ENCODE assay signal across 1 cellular context in the genomic region with DNA sequence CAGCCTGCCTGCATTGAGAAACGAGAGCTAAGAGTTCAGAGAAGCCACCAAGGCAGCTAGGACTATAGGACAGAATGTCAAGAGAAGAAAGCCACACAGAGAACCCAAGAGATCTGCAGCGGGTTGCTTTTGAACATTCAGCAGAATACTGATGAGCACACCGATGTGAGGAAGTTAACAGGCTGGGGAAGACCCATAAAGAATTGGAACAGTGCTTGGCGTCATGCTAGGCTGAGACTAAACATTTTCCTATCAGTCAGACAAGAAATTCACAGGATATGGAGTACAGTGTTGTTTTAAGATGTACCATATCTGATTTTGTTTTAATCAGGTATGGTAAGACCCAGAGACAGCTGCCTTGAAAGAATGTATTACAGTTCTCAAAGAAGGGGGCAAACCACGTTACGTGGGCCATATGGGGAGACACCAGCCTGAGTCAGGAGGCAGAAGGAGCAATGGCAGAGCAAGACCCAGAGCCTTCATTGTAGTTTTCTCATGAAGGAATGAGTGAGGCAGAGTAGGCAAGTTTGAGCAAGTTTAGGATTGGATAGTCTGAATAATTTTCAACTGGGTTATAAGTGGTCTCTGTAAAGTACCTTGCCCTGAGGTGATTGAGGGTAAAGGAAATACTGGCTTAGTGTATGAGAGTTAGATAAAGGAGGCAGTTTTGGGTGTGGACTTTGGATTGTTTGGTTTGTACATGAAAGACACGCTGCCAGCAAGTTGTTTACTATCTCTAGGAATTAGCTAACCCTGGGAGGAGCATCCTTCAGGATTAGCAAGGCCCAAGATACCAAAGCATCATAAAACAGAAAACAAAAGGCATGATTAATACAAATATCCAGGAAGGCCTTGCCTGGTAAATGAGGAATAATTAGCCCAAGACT.
TF ChIP-seq lines count a peak whose summit lies in the region.

No MANE protein-coding gene starts in this region.

TF ChIP-seq in HepG2, 621 proteins besides CTCF, POLR2A, EP300 and RAD21 (continued from another document and continues in another):
- TF ChIP-seq HNRNPK (IDR thresholded peaks at IDR 0.05; ENCODE audit: low read depth, low read length, poor library complexity, severe bottlenecking) (no peak), PPARG (CRISPR knock-in tag; conservative IDR thresholded peaks at IDR 0.05) (peak; percentile 87), ZNF891 (CRISPR knock-in tag; IDR thresholded peaks at IDR 0.05) (no peak), IRX3 (CRISPR knock-in tag; IDR thresholded peaks at IDR 0.05; ENCODE audit: borderline replicate concordance, low read depth) (no peak), HOXA3 (CRISPR knock-in tag; IDR thresholded peaks at IDR 0.05) (peak; percentile 66), SOX13 (IDR thresholded peaks at IDR 0.05) (peak; percentile 86), SOX13 (CRISPR knock-in tag; conservative IDR thresholded peaks at IDR 0.05 in 1 of 2, IDR thresholded peaks at IDR 0.05 in 1 of 2) (peak in 1 of 2 experiments; percentile 96; a peak in 2 of 4 replicates), ZNF879 (CRISPR knock-in tag; IDR thresholded peaks at IDR 0.05) (no peak), CBX5 (CRISPR knock-in tag; IDR thresholded peaks at IDR 0.05; ENCODE audit: borderline replicate concordance) (no peak; the same call in 1 of the 2 replicates), JUND (CRISPR knock-in tag; IDR thresholded peaks at IDR 0.05) (no peak), TOE1 (CRISPR knock-in tag; IDR thresholded peaks at IDR 0.05) (no peak), MBNL3 (CRISPR knock-in tag; conservative IDR thresholded peaks at IDR 0.05) (no peak), ZNF816 (CRISPR knock-in tag; IDR thresholded peaks at IDR 0.05; ENCODE audit: borderline replicate concordance) (no peak), TBL1XR1 (IDR thresholded peaks at IDR 0.05; ENCODE audit: borderline replicate concordance, low read length, partially characterized antibody) (peak; percentile 83), ADNP (CRISPR knock-in tag; IDR thresholded peaks at IDR 0.05) (no peak), ZSCAN29 (CRISPR knock-in tag; conservative IDR thresholded peaks at IDR 0.05) (no peak), MIXL1 (CRISPR knock-in tag; IDR thresholded peaks at IDR 0.05) (peak; percentile 94), FLYWCH1 (CRISPR knock-in tag; IDR thresholded peaks at IDR 0.05) (no peak), ZFP36L2 (CRISPR knock-in tag; IDR thresholded peaks at IDR 0.05) (no peak), RXRB (CRISPR knock-in tag; IDR thresholded peaks at IDR 0.05; ENCODE audit: borderline replicate concordance) (peak; percentile 90), NFYC (CRISPR knock-in tag; IDR thresholded peaks at IDR 0.05) (no peak), TOPORS (CRISPR knock-in tag; IDR thresholded peaks at IDR 0.05) (no peak), ZKSCAN5 (CRISPR knock-in tag; IDR thresholded peaks at IDR 0.05) (no peak), GATAD1 (CRISPR knock-in tag; IDR thresholded peaks at IDR 0.05) (peak; percentile 40; the same call in 1 of the 2 replicates), TMF1 (CRISPR knock-in tag; IDR thresholded peaks at IDR 0.05; ENCODE audit: low read depth) (no peak), ZNF337 (CRISPR knock-in tag; IDR thresholded peaks at IDR 0.05; ENCODE audit: borderline replicate concordance, low read depth) (no peak), PAF1 (CRISPR knock-in tag; IDR thresholded peaks at IDR 0.05) (0 out of 2 replicates have a peak, but pooled peaks have one; percentile 47), HIVEP1 (CRISPR knock-in tag; IDR thresholded peaks at IDR 0.05) (no peak), ZZZ3 (CRISPR knock-in tag; IDR thresholded peaks at IDR 0.05; ENCODE audit: borderline replicate concordance) (no peak), KLF12 (CRISPR knock-in tag; IDR thresholded peaks at IDR 0.05; ENCODE audit: borderline replicate concordance) (no peak), SP140L (CRISPR knock-in tag; IDR thresholded peaks at IDR 0.05; ENCODE audit: borderline replicate concordance) (no peak), ZNF839 (CRISPR knock-in tag; IDR thresholded peaks at IDR 0.05; ENCODE audit: borderline replicate concordance) (no peak), KDM4B (CRISPR knock-in tag; IDR thresholded peaks at IDR 0.05) (peak; percentile 65), MIER2 (CRISPR knock-in tag; IDR thresholded peaks at IDR 0.05) (peak; percentile 68; the same call in 1 of the 2 replicates), SAP130 (CRISPR knock-in tag; IDR thresholded peaks at IDR 0.05; ENCODE audit: low read depth) (peak; percentile 88), ZNF766 (CRISPR knock-in tag; IDR thresholded peaks at IDR 0.05; ENCODE audit: borderline replicate concordance) (no peak), ZNF432 (CRISPR knock-in tag; IDR thresholded peaks at IDR 0.05; ENCODE audit: borderline replicate concordance) (no peak), GLI4 (CRISPR knock-in tag; IDR thresholded peaks at IDR 0.05; ENCODE audit: borderline replicate concordance) (no peak), KMT2B (CRISPR knock-in tag; IDR thresholded peaks at IDR 0.05) (0 out of 2 replicates have a peak, but pooled peaks have one; percentile 20)
- TF ChIP-seq, protein P1, sequence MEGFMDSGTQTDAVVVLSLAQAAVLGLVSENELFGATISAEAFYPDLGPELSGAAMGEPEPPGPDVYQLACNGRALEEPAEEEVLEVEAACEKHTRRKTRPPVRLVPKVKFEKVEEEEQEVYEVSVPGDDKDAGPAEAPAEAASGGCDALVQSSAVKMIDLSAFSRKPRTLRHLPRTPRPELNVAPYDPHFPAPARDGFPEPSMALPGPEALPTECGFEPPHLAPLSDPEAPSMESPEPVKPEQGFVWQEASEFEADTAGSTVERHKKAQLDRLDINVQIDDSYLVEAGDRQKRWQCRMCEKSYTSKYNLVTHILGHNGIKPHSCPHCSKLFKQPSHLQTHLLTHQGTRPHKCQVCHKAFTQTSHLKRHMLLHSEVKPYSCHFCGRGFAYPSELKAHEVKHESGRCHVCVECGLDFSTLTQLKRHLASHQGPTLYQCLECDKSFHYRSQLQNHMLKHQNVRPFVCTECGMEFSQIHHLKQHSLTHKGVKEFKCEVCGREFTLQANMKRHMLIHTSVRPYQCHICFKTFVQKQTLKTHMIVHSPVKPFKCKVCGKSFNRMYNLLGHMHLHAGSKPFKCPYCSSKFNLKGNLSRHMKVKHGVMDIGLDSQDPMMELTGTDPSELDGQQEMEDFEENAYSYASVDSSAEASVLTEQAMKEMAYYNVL (CRISPR knock-in tag; IDR thresholded peaks at IDR 0.05; ENCODE audit: borderline replicate concordance): peak; percentile 69; the same call in 1 of the 2 replicates
- TF ChIP-seq, protein P2, sequence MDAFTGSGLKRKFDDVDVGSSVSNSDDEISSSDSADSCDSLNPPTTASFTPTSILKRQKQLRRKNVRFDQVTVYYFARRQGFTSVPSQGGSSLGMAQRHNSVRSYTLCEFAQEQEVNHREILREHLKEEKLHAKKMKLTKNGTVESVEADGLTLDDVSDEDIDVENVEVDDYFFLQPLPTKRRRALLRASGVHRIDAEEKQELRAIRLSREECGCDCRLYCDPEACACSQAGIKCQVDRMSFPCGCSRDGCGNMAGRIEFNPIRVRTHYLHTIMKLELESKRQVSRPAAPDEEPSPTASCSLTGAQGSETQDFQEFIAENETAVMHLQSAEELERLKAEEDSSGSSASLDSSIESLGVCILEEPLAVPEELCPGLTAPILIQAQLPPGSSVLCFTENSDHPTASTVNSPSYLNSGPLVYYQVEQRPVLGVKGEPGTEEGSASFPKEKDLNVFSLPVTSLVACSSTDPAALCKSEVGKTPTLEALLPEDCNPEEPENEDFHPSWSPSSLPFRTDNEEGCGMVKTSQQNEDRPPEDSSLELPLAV (CRISPR knock-in tag; conservative IDR thresholded peaks at IDR 0.05; ENCODE audit: low read depth): no peak
- TF ChIP-seq, protein P3, sequence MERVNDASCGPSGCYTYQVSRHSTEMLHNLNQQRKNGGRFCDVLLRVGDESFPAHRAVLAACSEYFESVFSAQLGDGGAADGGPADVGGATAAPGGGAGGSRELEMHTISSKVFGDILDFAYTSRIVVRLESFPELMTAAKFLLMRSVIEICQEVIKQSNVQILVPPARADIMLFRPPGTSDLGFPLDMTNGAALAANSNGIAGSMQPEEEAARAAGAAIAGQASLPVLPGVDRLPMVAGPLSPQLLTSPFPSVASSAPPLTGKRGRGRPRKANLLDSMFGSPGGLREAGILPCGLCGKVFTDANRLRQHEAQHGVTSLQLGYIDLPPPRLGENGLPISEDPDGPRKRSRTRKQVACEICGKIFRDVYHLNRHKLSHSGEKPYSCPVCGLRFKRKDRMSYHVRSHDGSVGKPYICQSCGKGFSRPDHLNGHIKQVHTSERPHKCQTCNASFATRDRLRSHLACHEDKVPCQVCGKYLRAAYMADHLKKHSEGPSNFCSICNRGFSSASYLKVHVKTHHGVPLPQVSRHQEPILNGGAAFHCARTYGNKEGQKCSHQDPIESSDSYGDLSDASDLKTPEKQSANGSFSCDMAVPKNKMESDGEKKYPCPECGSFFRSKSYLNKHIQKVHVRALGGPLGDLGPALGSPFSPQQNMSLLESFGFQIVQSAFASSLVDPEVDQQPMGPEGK (CRISPR knock-in tag; IDR thresholded peaks at IDR 0.05): peak; percentile 62
- TF ChIP-seq, protein P4, sequence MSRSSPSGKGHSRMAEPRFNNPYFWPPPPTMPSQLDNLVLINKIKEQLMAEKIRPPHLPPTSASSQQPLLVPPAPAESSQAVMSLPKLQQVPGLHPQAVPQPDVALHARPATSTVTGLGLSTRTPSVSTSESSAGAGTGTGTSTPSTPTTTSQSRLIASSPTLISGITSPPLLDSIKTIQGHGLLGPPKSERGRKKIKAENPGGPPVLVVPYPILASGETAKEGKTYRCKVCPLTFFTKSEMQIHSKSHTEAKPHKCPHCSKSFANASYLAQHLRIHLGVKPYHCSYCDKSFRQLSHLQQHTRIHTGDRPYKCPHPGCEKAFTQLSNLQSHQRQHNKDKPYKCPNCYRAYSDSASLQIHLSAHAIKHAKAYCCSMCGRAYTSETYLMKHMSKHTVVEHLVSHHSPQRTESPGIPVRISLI (CRISPR knock-in tag; IDR thresholded peaks at IDR 0.05; ENCODE audit: borderline replicate concordance): no peak; the same call in 1 of the 2 replicates
- TF ChIP-seq, protein P5, sequence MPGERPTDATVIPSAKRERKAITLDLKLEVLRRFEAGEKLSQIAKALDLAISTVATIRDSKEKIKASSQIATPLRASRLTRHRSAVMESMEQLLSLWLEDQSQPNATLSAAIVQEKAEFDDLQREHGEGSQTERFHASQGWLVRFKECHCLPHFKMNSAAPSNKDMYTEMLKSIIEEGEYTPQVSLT (CRISPR knock-in tag; IDR thresholded peaks at IDR 0.05; ENCODE audit: borderline replicate concordance, low read depth): no peak
- TF ChIP-seq, protein P6, sequence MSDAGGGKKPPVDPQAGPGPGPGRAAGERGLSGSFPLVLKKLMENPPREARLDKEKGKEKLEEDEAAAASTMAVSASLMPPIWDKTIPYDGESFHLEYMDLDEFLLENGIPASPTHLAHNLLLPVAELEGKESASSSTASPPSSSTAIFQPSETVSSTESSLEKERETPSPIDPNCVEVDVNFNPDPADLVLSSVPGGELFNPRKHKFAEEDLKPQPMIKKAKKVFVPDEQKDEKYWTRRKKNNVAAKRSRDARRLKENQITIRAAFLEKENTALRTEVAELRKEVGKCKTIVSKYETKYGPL (CRISPR knock-in tag; IDR thresholded peaks at IDR 0.05): no peak
- TF ChIP-seq, protein P7, sequence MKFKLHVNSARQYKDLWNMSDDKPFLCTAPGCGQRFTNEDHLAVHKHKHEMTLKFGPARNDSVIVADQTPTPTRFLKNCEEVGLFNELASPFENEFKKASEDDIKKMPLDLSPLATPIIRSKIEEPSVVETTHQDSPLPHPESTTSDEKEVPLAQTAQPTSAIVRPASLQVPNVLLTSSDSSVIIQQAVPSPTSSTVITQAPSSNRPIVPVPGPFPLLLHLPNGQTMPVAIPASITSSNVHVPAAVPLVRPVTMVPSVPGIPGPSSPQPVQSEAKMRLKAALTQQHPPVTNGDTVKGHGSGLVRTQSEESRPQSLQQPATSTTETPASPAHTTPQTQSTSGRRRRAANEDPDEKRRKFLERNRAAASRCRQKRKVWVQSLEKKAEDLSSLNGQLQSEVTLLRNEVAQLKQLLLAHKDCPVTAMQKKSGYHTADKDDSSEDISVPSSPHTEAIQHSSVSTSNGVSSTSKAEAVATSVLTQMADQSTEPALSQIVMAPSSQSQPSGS (CRISPR knock-in tag; IDR thresholded peaks at IDR 0.05): peak; percentile 63; the same call in 1 of the 2 replicates
- TF ChIP-seq, protein P8, sequence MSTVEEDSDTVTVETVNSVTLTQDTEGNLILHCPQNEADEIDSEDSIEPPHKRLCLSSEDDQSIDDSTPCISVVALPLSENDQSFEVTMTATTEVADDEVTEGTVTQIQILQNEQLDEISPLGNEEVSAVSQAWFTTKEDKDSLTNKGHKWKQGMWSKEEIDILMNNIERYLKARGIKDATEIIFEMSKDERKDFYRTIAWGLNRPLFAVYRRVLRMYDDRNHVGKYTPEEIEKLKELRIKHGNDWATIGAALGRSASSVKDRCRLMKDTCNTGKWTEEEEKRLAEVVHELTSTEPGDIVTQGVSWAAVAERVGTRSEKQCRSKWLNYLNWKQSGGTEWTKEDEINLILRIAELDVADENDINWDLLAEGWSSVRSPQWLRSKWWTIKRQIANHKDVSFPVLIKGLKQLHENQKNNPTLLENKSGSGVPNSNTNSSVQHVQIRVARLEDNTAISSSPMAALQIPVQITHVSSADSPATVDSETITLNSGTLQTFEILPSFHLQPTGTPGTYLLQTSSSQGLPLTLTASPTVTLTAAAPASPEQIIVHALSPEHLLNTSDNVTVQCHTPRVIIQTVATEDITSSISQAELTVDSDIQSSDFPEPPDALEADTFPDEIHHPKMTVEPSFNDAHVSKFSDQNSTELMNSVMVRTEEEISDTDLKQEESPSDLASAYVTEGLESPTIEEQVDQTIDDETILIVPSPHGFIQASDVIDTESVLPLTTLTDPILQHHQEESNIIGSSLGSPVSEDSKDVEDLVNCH (CRISPR knock-in tag; IDR thresholded peaks at IDR 0.05): no peak
- TF ChIP-seq, protein P9, sequence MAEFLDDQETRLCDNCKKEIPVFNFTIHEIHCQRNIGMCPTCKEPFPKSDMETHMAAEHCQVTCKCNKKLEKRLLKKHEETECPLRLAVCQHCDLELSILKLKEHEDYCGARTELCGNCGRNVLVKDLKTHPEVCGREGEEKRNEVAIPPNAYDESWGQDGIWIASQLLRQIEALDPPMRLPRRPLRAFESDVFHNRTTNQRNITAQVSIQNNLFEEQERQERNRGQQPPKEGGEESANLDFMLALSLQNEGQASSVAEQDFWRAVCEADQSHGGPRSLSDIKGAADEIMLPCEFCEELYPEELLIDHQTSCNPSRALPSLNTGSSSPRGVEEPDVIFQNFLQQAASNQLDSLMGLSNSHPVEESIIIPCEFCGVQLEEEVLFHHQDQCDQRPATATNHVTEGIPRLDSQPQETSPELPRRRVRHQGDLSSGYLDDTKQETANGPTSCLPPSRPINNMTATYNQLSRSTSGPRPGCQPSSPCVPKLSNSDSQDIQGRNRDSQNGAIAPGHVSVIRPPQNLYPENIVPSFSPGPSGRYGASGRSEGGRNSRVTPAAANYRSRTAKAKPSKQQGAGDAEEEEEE (CRISPR knock-in tag; IDR thresholded peaks at IDR 0.05; ENCODE audit: borderline replicate concordance): no peak
- TF ChIP-seq, protein P10, sequence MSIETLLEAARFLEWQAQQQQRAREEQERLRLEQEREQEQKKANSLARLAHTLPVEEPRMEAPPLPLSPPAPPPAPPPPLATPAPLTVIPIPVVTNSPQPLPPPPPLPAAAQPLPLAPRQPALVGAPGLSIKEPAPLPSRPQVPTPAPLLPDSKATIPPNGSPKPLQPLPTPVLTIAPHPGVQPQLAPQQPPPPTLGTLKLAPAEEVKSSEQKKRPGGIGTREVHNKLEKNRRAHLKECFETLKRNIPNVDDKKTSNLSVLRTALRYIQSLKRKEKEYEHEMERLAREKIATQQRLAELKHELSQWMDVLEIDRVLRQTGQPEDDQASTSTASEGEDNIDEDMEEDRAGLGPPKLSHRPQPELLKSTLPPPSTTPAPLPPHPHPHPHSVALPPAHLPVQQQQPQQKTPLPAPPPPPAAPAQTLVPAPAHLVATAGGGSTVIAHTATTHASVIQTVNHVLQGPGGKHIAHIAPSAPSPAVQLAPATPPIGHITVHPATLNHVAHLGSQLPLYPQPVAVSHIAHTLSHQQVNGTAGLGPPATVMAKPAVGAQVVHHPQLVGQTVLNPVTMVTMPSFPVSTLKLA (IDR thresholded peaks at IDR 0.05): peak; percentile 29; the same call in 1 of the 2 replicates
